In genomic region chr14:90608925-90609324, GRCh38 we compare ENCODE assay signal across 10 cellular contexts.
DNase-seq lines count a peak whose midpoint lies in the region; ATAC-seq and TF ChIP-seq lines count a peak whose summit lies in the region.
"Had no signal": no experiment of that assay in that cellular context is flagged by ENCODE, and none has a peak within 500 bp of the region (broad histone marks: within the 10 kb centered on the region; RNA-seq: fewer than 3 reads in every experiment).

No MANE protein-coding gene starts in this region.

- no peaks in the 10 kb centered on the region for H3K9me3 ChIP-seq in tibial artery

- no peak overlapping the region for H3K4me3 ChIP-seq in tibial artery

- H3K36me3 ChIP-seq in tibial artery = no peaks in the 10 kb centered on the region

- ATAC-seq in HG03565 (IDR thresholded peaks at IDR 0.05; ENCODE audit: unreplicated experiment) = peak; percentile 43
- ATAC-seq: activated CD8-positive, alpha-beta T cell treated with anti-CD3 and anti-CD28 coated beads, Interleukin-2, amount 10 ng/mL, durations not matched to agents 7 days and 5 days had no signal

- no peaks in the 10 kb centered on the region for H3K27me3 ChIP-seq in tibial artery

- TF ChIP-seq CTCF in GM20000 (IDR thresholded peaks at IDR 0.05; ENCODE audit: extremely low read depth, missing control alignments) (no peak), tibial artery (IDR thresholded peaks at IDR 0.05) (no peak)

- peaks cover 0 to 18% (median 12%) of the 10 kb centered on the region in 4 donors for H3K4me1 ChIP-seq in tibial artery

- DNase-seq in GM20000 (ENCODE audit: low spot score) = peak; percentile 60
- no peak for DNase-seq in tibial artery
- DNase-seq in activated T-cell treated with anti-CD3 and anti-CD28 coated beads for 4 hours = no peak
- no peak for DNase-seq in DMS53 treated with DMSO at 0.1 percent for 48 hours (lab: John Stamatoyannopoulos, UW; ENCODE audit: unreplicated experiment)
- no peak for DNase-seq in HCEC 1CT
- DNase-seq: activated CD8-positive, alpha-beta T cell treated with anti-CD3 and anti-CD28 coated beads, Interleukin-2, amount 10 ng/mL, durations not matched to agents 7 days and 5 days; activated naive CD4-positive, alpha-beta T cell treated with anti-CD3 and anti-CD28 coated beads for 36 hours; Calu3 had no signal

- intact Hi-C loops in tibial artery (cut with DNase I; ENCODE audit: low total_unique reads) = no loop called here

- peak overlapping the region; percentile 62 for H3K27ac ChIP-seq in cingulate gyrus (ENCODE audit: low read depth, low read length)
- H3K27ac ChIP-seq in tibial artery = peak overlapping the region; percentile 64 to 65
